In genomic region chr3:21158801-21159564, GRCh38 we compare ENCODE assay signal across 22 cellular contexts.
DNase-seq lines count a peak whose midpoint lies in the region; ATAC-seq, FAIRE-seq and TF ChIP-seq lines count a peak whose summit lies in the region.
"Had no signal": no experiment of that assay in that cellular context is flagged by ENCODE, and none has a peak within 500 bp of the region (broad histone marks: within the 10 kb centered on the region; RNA-seq: fewer than 3 reads in every experiment).

No MANE protein-coding gene starts in this region.

- POLR2A ChIA-PET in naive thymus-derived CD8-positive, alpha-beta T cell (lab: Charles Lee), result no interaction called here

- H3K36me3 ChIP-seq in bronchial epithelial cell (ENCODE audit: control insufficient read depth, insufficient read depth, low read length), result no peaks in the 10 kb centered on the region
- H3K36me3 ChIP-seq: right lobe of liver, thoracic aorta had no signal

- no peak for TF ChIP-seq CTCF in bronchial epithelial cell (IDR thresholded peaks at IDR 0.05; ENCODE audit: insufficient read depth, low read length, severe bottlenecking)

- peaks cover 0 to 5% (median 0%) of the 10 kb centered on the region in 3 donors for H3K36me3 Mint-ChIP-seq in naive thymus-derived CD8-positive, alpha-beta T cell
- H3K36me3 Mint-ChIP-seq: memory B cell had no signal

- H3K4me3 Mint-ChIP-seq in naive thymus-derived CD8-positive, alpha-beta T cell, result no peak overlapping the region
- H3K4me3 Mint-ChIP-seq: memory B cell had no signal

- H3K4me3 ChIP-seq in bronchial epithelial cell (ENCODE audit: low read depth, low read length), result no peak overlapping the region
- H3K4me3 ChIP-seq: right lobe of liver, thoracic aorta had no signal

- H3K27me3 Mint-ChIP-seq in naive thymus-derived CD8-positive, alpha-beta T cell, result no peaks in the 10 kb centered on the region
- H3K27me3 Mint-ChIP-seq: memory B cell had no signal

- no peak overlapping the region for H3K27ac Mint-ChIP-seq in naive thymus-derived CD8-positive, alpha-beta T cell
- H3K27ac Mint-ChIP-seq: activated T-helper 2 cell treated with anti-CD3 and anti-CD28 coated beads, Interferon-gamma antibody, Interleukin-2, Interleukin-4, amounts not matched to agents 10 μg/mL and 5 μg/mL and 100 μg/mL, durations not matched to agents 14 hours and 24 hours and 36 hours; memory B cell had no signal

- DNase-seq in COLO829 (ENCODE audit: low spot score) (peak; percentile 2), NCI-H2171 treated with DMSO at 0.1 percent for 48 hours (lab: John Stamatoyannopoulos, UW) (peak; percentile 44), bronchial epithelial cell (ENCODE audit: low read depth) (peak; percentile 23), middle frontal gyrus (ENCODE audit: extremely low spot score, low spot score) (peak; percentile 27), sciatic nerve (ENCODE audit: low spot score) (no peak), C1 segment of cervical spinal cord (lab: John Stamatoyannopoulos, UW) (no peak)
- no peak for DNase-seq in naive thymus-derived CD8-positive, alpha-beta T cell
- DNase-seq: amygdala; head of caudate nucleus; islet precursor cell; NCI-H1048; right lobe of liver; stimulated activated CD4-positive, alpha-beta T cell treated with anti-CD3 and anti-CD28 coated beads, Interleukin-2, amount 100 ng/mL, for 48 hours; T-helper 2 cell had no signal

- ATAC-seq in HG03108 (IDR thresholded peaks at IDR 0.05; ENCODE audit: unreplicated experiment) (no peak), sciatic nerve (no peak)
- no peak for ATAC-seq in naive thymus-derived CD8-positive, alpha-beta T cell
- ATAC-seq: activated CD4-positive, CD25-positive, alpha-beta regulatory T cell treated with anti-CD3 and anti-CD28 coated beads, Interleukin-2, amount 50 U/mL, for 24 hours; right lobe of liver had no signal

- no peaks in the 10 kb centered on the region for H3K27me3 ChIP-seq in bronchial epithelial cell (ENCODE audit: control insufficient read depth, insufficient read depth, low read length)
- H3K27me3 ChIP-seq: right lobe of liver had no signal

- intact Hi-C loops in sciatic nerve (cut with DNase I), result no loop called here

- H3K9me3 Mint-ChIP-seq in naive thymus-derived CD8-positive, alpha-beta T cell, result peaks cover 0 to 34% (median 10%) of the 10 kb centered on the region in 9 donors

- H3K4me1 Mint-ChIP-seq in naive thymus-derived CD8-positive, alpha-beta T cell, result no peaks in the 10 kb centered on the region
- H3K4me1 Mint-ChIP-seq: memory B cell had no signal

- FAIRE-seq in bronchial epithelial cell (lab: Jason Lieb, UNC), result no peak
- FAIRE-seq: endothelial cell of umbilical vein, GM18507, GM19239 had no signal

Comparison
In these comparisons a context has a peak if more than half of its experiments do, and no peak if none do; other contexts are left out.
1. DNase-seq: peak in COLO829 (single experiment), NCI-H2171 treated with DMSO at 0.1 percent for 48 hours (single experiment), bronchial epithelial cell (single experiment) and middle frontal gyrus (single experiment); none in sciatic nerve (single experiment), naive thymus-derived CD8-positive, alpha-beta T cell (0 of 10) and C1 segment of cervical spinal cord (0 of 14).